8 cellular contexts compared by ENCODE assay signal in the genomic region with DNA sequence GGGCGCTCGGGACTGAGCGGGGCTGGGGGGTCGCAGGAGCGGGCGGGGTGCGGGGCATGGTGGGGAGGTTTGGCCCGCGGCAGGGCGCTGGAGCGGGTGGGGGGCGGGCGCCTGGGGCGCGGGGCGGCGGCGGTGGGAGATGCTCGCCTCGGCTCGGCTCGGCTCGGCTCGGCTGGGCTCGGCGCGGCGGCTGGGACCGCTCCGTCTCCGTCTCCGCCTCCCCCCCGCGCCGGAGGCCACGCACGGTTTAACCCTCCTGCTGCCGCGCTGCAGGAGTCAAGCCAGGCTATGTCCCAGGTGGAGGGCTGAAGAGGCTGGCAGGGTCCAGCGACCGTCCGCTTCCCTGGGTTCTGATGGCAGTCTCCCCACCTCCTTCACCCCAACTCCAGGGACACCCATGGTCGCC. TPM values are rescaled to one million over a fixed set of nuclear protein-coding genes. Genes with fewer than 3 reads are reported as not detected.
DNase-seq lines count a peak whose midpoint lies in the region; ATAC-seq, FAIRE-seq and TF ChIP-seq lines count a peak whose summit lies in the region.

A gene with protein sequence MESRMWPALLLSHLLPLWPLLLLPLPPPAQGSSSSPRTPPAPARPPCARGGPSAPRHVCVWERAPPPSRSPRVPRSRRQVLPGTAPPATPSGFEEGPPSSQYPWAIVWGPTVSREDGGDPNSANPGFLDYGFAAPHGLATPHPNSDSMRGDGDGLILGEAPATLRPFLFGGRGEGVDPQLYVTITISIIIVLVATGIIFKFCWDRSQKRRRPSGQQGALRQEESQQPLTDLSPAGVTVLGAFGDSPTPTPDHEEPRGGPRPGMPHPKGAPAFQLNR (minus strand): TSS at position 170 of the 406 bp plus-strand sequence. CDS start 2,754 bp downstream, outside the sequence.

- H3K36me3 Mint-ChIP-seq in activated CD8-positive, alpha-beta memory T cell treated with anti-CD3 and anti-CD28 coated beads, Interleukin-2, amount 10 ng/mL, durations not matched to agents 7 days and 5 days: peaks cover 4% of the 10 kb centered on the region

- H4K20me1 ChIP-seq in H1 (replicated peaks in 1 of 2; ENCODE audit: control insufficient read depth in 1 of 2, insufficient read depth in 2 of 2, low read length in 2 of 2): no peaks in the 10 kb centered on the region

- H3K4ac ChIP-seq in H1 (replicated peaks; ENCODE audit: insufficient read length, low read depth, low read length): no peak within 1 kb of the TSS

- H2AFZ ChIP-seq in H1 (ENCODE audit: low read length): peak within 1 kb of the TSS; percentile 95

- peaks cover 2% of the 10 kb centered on the region for H3K4me1 ChIP-seq in A673 (ENCODE audit: insufficient read depth, low read length, poor library complexity, severe bottlenecking)
- peaks cover 4% of the 10 kb centered on the region; the same call in 1 of the 2 replicates for H3K4me1 ChIP-seq in HUES64 (ENCODE audit: insufficient read depth, low read length)
- H3K4me1 ChIP-seq in H1 (replicated peaks in 1 of 4; ENCODE audit: control insufficient read depth in 3 of 4, insufficient read depth in 4 of 4, low read length in 3 of 4): peaks cover 0 to 12% (median 9%) of the 10 kb centered on the region in 4 experiments; a peak in 5 of 7 replicates
- H3K4me1 ChIP-seq in muscle layer of duodenum (ENCODE audit: control insufficient read depth in 1 of 2, insufficient read depth in 2 of 2, low read length in 2 of 2): peaks cover 0 to 9% of the 10 kb centered on the region in 2 donors
- peaks cover 0 to 15% of the 10 kb centered on the region in 2 donors for H3K4me1 ChIP-seq in thoracic aorta (ENCODE audit: control insufficient read depth in 1 of 2, low read depth in 2 of 2)

- peaks cover 14% of the 10 kb centered on the region for H3K23me2 ChIP-seq in H1 (ENCODE audit: low read depth, low read length)

- peak within 1 kb of the TSS; percentile 64; the same call in 1 of the 2 replicates for H4K8ac ChIP-seq in H1 (ENCODE audit: extremely low read depth, insufficient read depth, low read length)

- H3K4me3 ChIP-seq in A673 (ENCODE audit: low read depth, low read length, poor library complexity, severe bottlenecking) (peak within 1 kb of the TSS; percentile 66), HUES64 (ENCODE audit: low read length) (peak within 1 kb of the TSS; percentile 84), H1 (ENCODE audit: extremely low read depth in 1 of 4, insufficient read depth in 2 of 4, low read depth in 3 of 4, low read length in 4 of 4) (peak within 1 kb of the TSS; percentile 72 to 90 (median 72)), muscle layer of duodenum (ENCODE audit: low read depth in 1 of 2, low read length in 2 of 2) (peak within 1 kb of the TSS; percentile 11 to 65), thoracic aorta (peak within 1 kb of the TSS; percentile 76)

- POLR2A ChIA-PET in A673 (lab: Charles Lee; ENCODE audit: low non-redundant PET): no interaction called here
- POLR2A ChIA-PET in H1 (lab: Charles Lee; ENCODE audit: partially characterized antibody): interaction anchor here (0.8 to 3.1 kb wide), 6 partner anchors 11 to 223 kb away, joined by 3 to 32 read pairs (median 3); partner anchors contain the start of gene ZNF384

- H3K9ac ChIP-seq in HUES64 (ENCODE audit: low read depth, low read length) (peak within 1 kb of the TSS; percentile 55; the same call in 1 of the 2 replicates), H1 (replicated peaks in 1 of 4; ENCODE audit: extremely low read depth in 1 of 4, low read depth in 3 of 4, low read length in 3 of 4) (peak within 1 kb of the TSS; percentile 29 to 69 (median 48); a peak in 6 of 7 replicates)

- peaks cover 19% of the 10 kb centered on the region for H3K4me1 Mint-ChIP-seq in activated CD8-positive, alpha-beta memory T cell treated with anti-CD3 and anti-CD28 coated beads, Interleukin-2, amount 10 ng/mL, durations not matched to agents 7 days and 5 days

- DNase-seq in A673 (ENCODE audit: low spot score) (no peak), H1 (ENCODE audit: low read depth in 1 of 2, low spot score in 2 of 2) (peak in 1 of 2 experiments; percentile 72), thoracic aorta (ENCODE audit: low spot score) (no peak), hippocampal formation (lab: John Stamatoyannopoulos, UW) (no peak)
- peak; percentile 53 for DNase-seq in activated CD8-positive, alpha-beta memory T cell treated with anti-CD3 and anti-CD28 coated beads, Interleukin-2, amount 10 ng/mL, durations not matched to agents 7 days and 5 days

- H4K91ac ChIP-seq in H1 (replicated peaks; ENCODE audit: insufficient read length, low read length): no peak within 1 kb of the TSS

- H2BK5ac ChIP-seq in H1 (ENCODE audit: low read depth, low read length): peak within 1 kb of the TSS; percentile 60; the same call in 1 of the 2 replicates

- no peak for TF ChIP-seq RAD21 in H1 (IDR thresholded peaks at IDR 0.05 in 1 of 2, conservative IDR thresholded peaks at IDR 0.05 in 1 of 2; ENCODE audit: low read depth in 2 of 2, low read length in 2 of 2)

- H2BK12ac ChIP-seq in H1 (ENCODE audit: low read depth, low read length): peak within 1 kb of the TSS; percentile 87

- peak within 1 kb of the TSS; percentile 92 to 99 for H3K4me2 ChIP-seq in H1 (ENCODE audit: insufficient read depth in 1 of 2, low read depth in 2 of 2, low read length in 2 of 2)

- CTCF ChIA-PET in A673 (lab: Charles Lee): no interaction called here
- CTCF ChIA-PET in activated CD8-positive, alpha-beta memory T cell treated with anti-CD3 and anti-CD28 coated beads, Interleukin-2, amount 10 ng/mL, durations not matched to agents 7 days and 5 days (lab: Charles Lee): no interaction called here
- CTCF ChIA-PET in H1 (lab: Charles Lee; ENCODE audit: partially characterized antibody): interaction anchor here (0.9 to 1.0 kb wide), 2 partner anchors 27 to 90 kb away, joined by 3 to 4 read pairs; no protein-coding TSS in a partner anchor

- no peak within 1 kb of the TSS for H3K23ac ChIP-seq in H1 (ENCODE audit: insufficient read length)

- H3K18ac ChIP-seq in H1 (ENCODE audit: extremely low read depth, low read length): peak within 1 kb of the TSS; percentile 93

- peaks cover 27% of the 10 kb centered on the region for H3K27me3 ChIP-seq in A673 (replicated peaks; ENCODE audit: insufficient read depth, low read depth, low read length, poor library complexity)
- H3K27me3 ChIP-seq in HUES64 (ENCODE audit: insufficient read depth, low read length): peaks cover 20% of the 10 kb centered on the region
- peaks cover 0 to 16% (median 14%) of the 10 kb centered on the region in 4 experiments; a peak in 6 of 7 replicates for H3K27me3 ChIP-seq in H1 (replicated peaks in 1 of 4; ENCODE audit: control insufficient read depth in 3 of 4, extremely low read depth in 1 of 4, insufficient read depth in 3 of 4, low read length in 3 of 4)
- H3K27me3 ChIP-seq in muscle layer of duodenum (ENCODE audit: low read depth, low read length): peaks cover 22% of the 10 kb centered on the region
- no peaks in the 10 kb centered on the region for H3K27me3 ChIP-seq in thoracic aorta (replicated peaks; ENCODE audit: insufficient read depth)

- no peak within 1 kb of the TSS for H2AK5ac ChIP-seq in H1 (ENCODE audit: low read depth, low read length)

- FAIRE-seq in H1 (lab: Jason Lieb, UNC): no peak

- ATAC-seq in activated CD8-positive, alpha-beta memory T cell treated with anti-CD3 and anti-CD28 coated beads, Interleukin-2, amount 10 ng/mL, durations not matched to agents 7 days and 5 days: peak; percentile 80
- peak; percentile 50 for ATAC-seq in thoracic aorta (ENCODE audit: insufficient number of reproducible peaks, low FRiP score, low read depth)
- no peak for ATAC-seq in HG03095 (IDR thresholded peaks at IDR 0.05; ENCODE audit: unreplicated experiment)

- no peak within 1 kb of the TSS for H3K14ac ChIP-seq in H1 (ENCODE audit: insufficient read length)

- H2BK120ac ChIP-seq in H1 (replicated peaks; ENCODE audit: low read depth, low read length): peak within 1 kb of the TSS; percentile 34

- peak within 1 kb of the TSS; percentile 32 for H3K4me3 Mint-ChIP-seq in activated CD8-positive, alpha-beta memory T cell treated with anti-CD3 and anti-CD28 coated beads, Interleukin-2, amount 10 ng/mL, durations not matched to agents 7 days and 5 days

- H4K5ac ChIP-seq in H1 (ENCODE audit: insufficient read length, low read depth, low read length): peak within 1 kb of the TSS; percentile 55

- no TSS peak for BruUV-seq in A673 (replicated peaks; lab: Mats Ljungman, UMichigan)

- H3K9me3 Mint-ChIP-seq in activated CD8-positive, alpha-beta memory T cell treated with anti-CD3 and anti-CD28 coated beads, Interleukin-2, amount 10 ng/mL, durations not matched to agents 7 days and 5 days (ENCODE audit: low read depth): no peaks in the 10 kb centered on the region

- H2BK15ac ChIP-seq in H1 (ENCODE audit: low read length): peak within 1 kb of the TSS; percentile 97; the same call in 1 of the 2 replicates

- no peak for TF ChIP-seq POLR2A in H1 (IDR thresholded peaks at IDR 0.05; ENCODE audit: control extremely low read depth in 1 of 2, low read depth in 2 of 2, low read length in 2 of 2)

- no peak within 1 kb of the TSS for H3K27ac Mint-ChIP-seq in activated CD8-positive, alpha-beta memory T cell treated with anti-CD3 and anti-CD28 coated beads, Interleukin-2, amount 10 ng/mL, durations not matched to agents 7 days and 5 days

- peak within 1 kb of the TSS; percentile 5 for H3K56ac ChIP-seq in H1 (replicated peaks; ENCODE audit: insufficient read length, low read depth, low read length)

- H3K79me2 ChIP-seq in H1 (ENCODE audit: control insufficient read depth in 1 of 2, insufficient read depth in 2 of 2, low read length in 2 of 2): no peaks in the 10 kb centered on the region

- TF ChIP-seq CTCF in A673 (conservative IDR thresholded peaks at IDR 0.05; ENCODE audit: low read depth, low read length) (no peak), H1 (IDR thresholded peaks at IDR 0.05; ENCODE audit: control extremely low read depth in 1 of 3, insufficient read depth in 1 of 3, low read depth in 1 of 3, low read length in 3 of 3) (no peak), thoracic aorta (IDR thresholded peaks at IDR 0.05) (no peak)

- H3K27me3 Mint-ChIP-seq in activated CD8-positive, alpha-beta memory T cell treated with anti-CD3 and anti-CD28 coated beads, Interleukin-2, amount 10 ng/mL, durations not matched to agents 7 days and 5 days: peaks cover 67% of the 10 kb centered on the region

- WGBS in HUES64: under 1% methylated on average over 43 of the region's 43 CpGs
- WGBS in H1 (ENCODE audit: extremely low coverage in 1 of 2, insufficient coverage in 1 of 2, insufficient read length in 1 of 2, insufficient replicate concordance in 2 of 2, low coverage in 1 of 2, low lambda C conversion rate in 2 of 2, missing lambda C conversion rate in 1 of 2), 2 experiments: 0% methylated on average over 12 of the region's 43 CpGs; no CpG with 5 or more reads in 1 of the 2 experiments

- no peak for TF ChIP-seq EP300 in H1 (IDR thresholded peaks at IDR 0.05; ENCODE audit: borderline replicate concordance in 1 of 2, low read depth in 2 of 2, low read length in 2 of 2)

- intact Hi-C loops in A673 (cut with micrococcal nuclease; ENCODE audit: unreplicated experiment): no loop called here

- no peak within 1 kb of the TSS for H3K27ac ChIP-seq in A673 (ENCODE audit: low read depth, low read length, poor library complexity, severe bottlenecking)
- no peak within 1 kb of the TSS for H3K27ac ChIP-seq in HUES64 (ENCODE audit: low read depth, low read length)
- no peak within 1 kb of the TSS for H3K27ac ChIP-seq in H1 (ENCODE audit: low read depth, low read length)
- no peak within 1 kb of the TSS for H3K27ac ChIP-seq in muscle layer of duodenum (ENCODE audit: low read length)
- no peak within 1 kb of the TSS for H3K27ac ChIP-seq in thoracic aorta

- H3K9me3 ChIP-seq in A673 (ENCODE audit: low read depth, low read length, poor library complexity, severe bottlenecking) (no peaks in the 10 kb centered on the region), HUES64 (ENCODE audit: insufficient read depth, low read depth, low read length) (no peaks in the 10 kb centered on the region), H1 (ENCODE audit: insufficient read depth in 2 of 2, low read depth in 1 of 2, low read length in 1 of 2) (no peaks in the 10 kb centered on the region), muscle layer of duodenum (ENCODE audit: control insufficient read depth in 1 of 2, low read length in 2 of 2) (peaks cover 0 to 6% of the 10 kb centered on the region in 2 donors), thoracic aorta (no peaks in the 10 kb centered on the region)

- 0 out of 2 replicates have a peak within 1 kb of the TSS, but pooled peaks have one; percentile 48 for H2BK20ac ChIP-seq in H1 (ENCODE audit: low read length)

- H3K36me3 ChIP-seq in A673 (ENCODE audit: insufficient read depth, low read length, poor library complexity, severe bottlenecking) (no peaks in the 10 kb centered on the region), HUES64 (ENCODE audit: insufficient read depth, low read length) (peaks cover 2% of the 10 kb centered on the region; the same call in 1 of the 2 replicates), H1 (ENCODE audit: control insufficient read depth in 2 of 4, insufficient read depth in 4 of 4, low read length in 3 of 4) (0 out of 8 replicates have a peak, but pooled peaks cover 0 to 3% (median 0%) of the 10 kb centered on the region in 4 experiments), muscle layer of duodenum (ENCODE audit: control insufficient read depth in 1 of 2, insufficient read depth in 2 of 2, low read length in 2 of 2) (no peaks in the 10 kb centered on the region), thoracic aorta (no peaks in the 10 kb centered on the region)

- no peaks in the 10 kb centered on the region; the same call in 1 of the 2 replicates for H3K79me1 ChIP-seq in H1 (ENCODE audit: low read depth, low read length)

RNA-seq across cellular contexts. Expression of the gene that starts here (rescaled TPM):
- total RNA-seq in A673 (2021) (0.80 and 1.7 TPM in 2 replicates), thoracic aorta (1 to 10 TPM; 3.1 to 4.2 TPM)
- 4.1 TPM for polyA plus RNA-seq in HUES64 (2013, experiment 1 of 2)
- 7.0 TPM for polyA plus RNA-seq in HUES64 (2013, experiment 2 of 2)
- total RNA-seq in activated CD8-positive, alpha-beta memory T cell treated with anti-CD3 and anti-CD28 coated beads, Interleukin-2, amount 10 ng/mL, durations not matched to agents 7 days and 5 days: not detected
- total RNA-seq in H1 (2021; fragmentation: NEBNext Ultra II Directional; extraction: Animal tissue kit (Norgen Biotek cat#: 25700)): 9.8 and 15.3 TPM in 2 replicates
- 6.3 and 13.3 TPM in 2 replicates for polyA plus RNA-seq in H1 (2011; rRNA removed)
- polyA plus RNA-seq in H1 (2011; cell fraction: cytosol; rRNA removed): 4.1 TPM
- 16.6 TPM for polyA plus RNA-seq in H1 (2011; cell fraction: nucleus; rRNA removed)
- polyA plus RNA-seq in H1 (2012, experiment 1 of 2): 11.4 to 16.2 TPM (median 13.6 TPM) in 4 replicates
- polyA plus RNA-seq in H1 (2012, experiment 2 of 2): 12.2 TPM
- 13.5 TPM for polyA plus RNA-seq in H1 (2013, experiment 1 of 2)
- 16.5 TPM for polyA plus RNA-seq in H1 (2013, experiment 2 of 2)
- polyA minus RNA-seq in H1 (2011; rRNA and poly(A)+ RNA removed): 1.6 and 3.5 TPM in 2 replicates
- 6.8 TPM for polyA minus RNA-seq in H1 (2011; cell fraction: cytosol; rRNA and poly(A)+ RNA removed)
- 4.1 TPM for polyA minus RNA-seq in H1 (2011; cell fraction: nucleus; rRNA and poly(A)+ RNA removed)

Comparison
In these comparisons a context has a peak if more than half of its experiments do, and no peak if none do; other contexts are left out.
1. Peak in DNase-seq and ATAC-seq in activated CD8-positive, alpha-beta memory T cell treated with anti-CD3 and anti-CD28 coated beads, Interleukin-2, amount 10 ng/mL, durations not matched to agents 7 days and 5 days; RNA of the gene not detected or under 1 TPM.